Comparison of ENCODE assay signal across 1 cellular context in genomic region chr4:157840630-157841029, GRCh38.
TF ChIP-seq lines count a peak whose summit lies in the region.

No MANE protein-coding gene starts in this region.

TF ChIP-seq in GM23338, 12 proteins besides CTCF, POLR2A, EP300 and RAD21 (continued from another document):
- TF ChIP-seq EZH2phosphoT487 (IDR thresholded peaks at IDR 0.05; ENCODE audit: unreplicated experiment) (no peak), ZNF331 (CRISPR knock-in tag; IDR thresholded peaks at IDR 0.05; ENCODE audit: low read depth) (no peak), ETS1 (IDR thresholded peaks at IDR 0.05) (no peak), STAT1 (IDR thresholded peaks at IDR 0.05; ENCODE audit: unreplicated experiment) (no peak), POLR2AphosphoS5 (IDR thresholded peaks at IDR 0.05; ENCODE audit: low read depth) (no peak), CREB1 (CRISPR knock-in tag; IDR thresholded peaks at IDR 0.05; ENCODE audit: low read depth) (no peak), NANOG (IDR thresholded peaks at IDR 0.05; ENCODE audit: borderline replicate concordance) (no peak), EZH2 (IDR thresholded peaks at IDR 0.05; ENCODE audit: low read depth, unreplicated experiment) (no peak), ZNF462 (CRISPR knock-in tag; IDR thresholded peaks at IDR 0.05) (no peak)
